Comparison of ENCODE assay signal across 25 cellular contexts in the genomic region with DNA sequence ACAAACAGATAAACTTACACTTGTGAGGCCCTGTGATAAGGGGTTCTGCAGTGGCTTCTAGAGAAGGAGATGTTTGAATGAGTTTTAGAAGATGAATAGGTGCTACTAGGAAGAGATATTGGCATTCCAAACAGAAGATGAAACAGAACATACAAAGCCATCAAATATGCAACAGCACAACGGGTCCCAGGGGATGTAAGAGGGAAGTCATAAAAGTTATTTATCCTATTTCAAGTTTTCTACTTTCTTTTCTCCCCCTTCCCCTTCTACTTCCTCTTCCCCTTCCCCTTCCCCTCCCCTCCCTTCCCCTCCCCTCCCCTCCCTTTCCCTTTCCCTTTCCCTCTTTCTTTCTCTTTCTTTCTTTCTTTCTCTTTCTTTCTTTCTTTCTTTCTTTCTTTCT.
"Had no signal": no experiment of that assay in that cellular context is flagged by ENCODE, and none has a peak within 500 bp of the region (broad histone marks: within the 10 kb centered on the region; RNA-seq: fewer than 3 reads in every experiment).

No MANE protein-coding gene starts in this region.

- DNase-seq: colonic mucosa; cortex of kidney; effector CD8-positive, alpha-beta T cell; effector memory CD8-positive, alpha-beta T cell; erythroblast; esophagus squamous epithelium; foreskin fibroblast; foreskin melanocyte; gastrocnemius medialis; glutamatergic neuron; head of caudate nucleus; heart right ventricle; hippocampal formation; left cardiac atrium; left lung; left ventricle myocardium superior; lower lobe of right lung; mesenchymal stem cell; mucosa of descending colon; naive B cell had no signal

- H3K4me1 ChIP-seq: colonic mucosa, esophagus squamous epithelium, gastrocnemius medialis, left lung, lower lobe of right lung had no signal

- FAIRE-seq: endometrium, islet of Langerhans, keratinocyte had no signal

- ATAC-seq: effector memory CD8-positive, alpha-beta T cell; esophagus mucosa; gastrocnemius medialis; heart right ventricle; left cardiac atrium; left lung; lower lobe of right lung; mucosa of descending colon had no signal

- H3K4me3 ChIP-seq: colonic mucosa, esophagus squamous epithelium, gastrocnemius medialis, heart right ventricle, left lung, lower lobe of right lung, mucosa of descending colon had no signal

- H3K27me3 ChIP-seq: colonic mucosa, esophagus squamous epithelium, gastrocnemius medialis, heart right ventricle, left lung had no signal

- H3K36me3 ChIP-seq: colonic mucosa, esophagus squamous epithelium, gastrocnemius medialis, heart right ventricle, left lung, lower lobe of right lung had no signal

- H3K27ac ChIP-seq: colonic mucosa, epithelial cell of prostate, esophagus squamous epithelium, gastrocnemius medialis, heart right ventricle, left lung, lower lobe of right lung had no signal

- H3K9me3 ChIP-seq: colonic mucosa, esophagus squamous epithelium, gastrocnemius medialis, lower lobe of right lung, mucosa of descending colon had no signal
